1 cellular context compared by ENCODE assay signal in the genomic region with DNA sequence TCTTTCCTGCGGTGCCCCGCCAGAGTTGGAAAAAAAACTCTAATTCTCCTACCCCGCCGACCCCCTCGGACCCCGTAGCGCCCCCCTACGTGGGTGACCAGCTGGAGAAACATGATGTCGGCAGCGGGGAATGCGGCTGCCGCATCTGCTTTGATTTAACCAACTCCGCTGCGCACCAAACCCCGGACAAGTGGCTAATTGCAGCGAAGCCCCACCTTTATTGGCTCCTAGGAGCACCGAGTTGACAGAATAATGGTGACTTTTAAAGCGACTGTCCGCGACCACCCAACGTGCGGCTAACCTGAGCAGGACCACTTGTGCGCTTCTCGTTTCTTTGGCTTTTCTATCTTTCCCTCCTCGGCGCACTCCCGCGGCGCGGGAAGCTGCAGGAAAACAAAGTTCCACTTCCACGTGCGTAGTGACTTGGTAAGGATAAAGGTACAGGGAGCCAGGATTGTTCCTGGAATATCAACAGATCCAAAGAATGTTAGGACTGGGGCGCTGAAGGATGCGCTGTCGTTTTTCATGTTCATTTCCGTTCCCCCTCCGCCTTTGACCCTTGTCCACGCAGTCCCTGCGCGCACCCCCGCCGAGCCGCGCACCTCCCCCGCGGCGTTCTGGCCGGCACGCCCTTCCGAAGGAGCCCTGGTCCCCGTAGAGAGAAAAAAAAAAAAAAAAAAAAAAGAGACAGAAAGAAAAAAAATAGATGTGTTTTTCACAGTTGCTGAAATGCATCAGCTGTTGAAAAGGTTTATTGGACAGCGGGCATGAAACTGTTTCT.
TF ChIP-seq lines count a peak whose summit lies in the region.

No MANE protein-coding gene starts in this region.

TF ChIP-seq in HEK293, 187 proteins besides CTCF, POLR2A, EP300 and RAD21 (continued from another document and continues in another):
- TF ChIP-seq, protein P1, sequence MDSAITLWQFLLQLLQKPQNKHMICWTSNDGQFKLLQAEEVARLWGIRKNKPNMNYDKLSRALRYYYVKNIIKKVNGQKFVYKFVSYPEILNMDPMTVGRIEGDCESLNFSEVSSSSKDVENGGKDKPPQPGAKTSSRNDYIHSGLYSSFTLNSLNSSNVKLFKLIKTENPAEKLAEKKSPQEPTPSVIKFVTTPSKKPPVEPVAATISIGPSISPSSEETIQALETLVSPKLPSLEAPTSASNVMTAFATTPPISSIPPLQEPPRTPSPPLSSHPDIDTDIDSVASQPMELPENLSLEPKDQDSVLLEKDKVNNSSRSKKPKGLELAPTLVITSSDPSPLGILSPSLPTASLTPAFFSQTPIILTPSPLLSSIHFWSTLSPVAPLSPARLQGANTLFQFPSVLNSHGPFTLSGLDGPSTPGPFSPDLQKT (IDR thresholded peaks at IDR 0.05; ENCODE audit: borderline replicate concordance, low read depth, low read length): no peak
- TF ChIP-seq GLI2 (tag by site-specific recombination; IDR thresholded peaks at IDR 0.05; ENCODE audit: borderline replicate concordance, low read depth) (no peak), YY1 (tag by site-specific recombination; IDR thresholded peaks at IDR 0.05) (no peak; the same call in 1 of the 2 replicates), ZNF701 (tag by site-specific recombination; IDR thresholded peaks at IDR 0.05) (no peak), ZSCAN23 (tag by site-specific recombination; IDR thresholded peaks at IDR 0.05) (no peak), ZNF555 (tag by site-specific recombination; conservative IDR thresholded peaks at IDR 0.05) (no peak), ZNF544 (tag by site-specific recombination; IDR thresholded peaks at IDR 0.05) (no peak), ZNF677 (tag by site-specific recombination; IDR thresholded peaks at IDR 0.05) (no peak), YY2 (tag by site-specific recombination; IDR thresholded peaks at IDR 0.05) (no peak), ZNF394 (tag by site-specific recombination; IDR thresholded peaks at IDR 0.05; ENCODE audit: borderline replicate concordance) (no peak), REST (tag by site-specific recombination; IDR thresholded peaks at IDR 0.05) (peak; percentile 50), ZNF302 (tag by site-specific recombination; IDR thresholded peaks at IDR 0.05; ENCODE audit: low read depth) (no peak), ZNF423 (tag by site-specific recombination; IDR thresholded peaks at IDR 0.05) (peak; percentile 51; the same call in 1 of the 2 replicates), ZNF354C (tag by site-specific recombination; IDR thresholded peaks at IDR 0.05; ENCODE audit: borderline replicate concordance, low read depth) (no peak), ZNF274 (IDR thresholded peaks at IDR 0.05; ENCODE audit: low read length) (no peak), ZNF274 (tag by site-specific recombination; IDR thresholded peaks at IDR 0.05; ENCODE audit: borderline replicate concordance) (no peak), ZNF837 (tag by site-specific recombination; IDR thresholded peaks at IDR 0.05) (no peak), ZNF664 (tag by site-specific recombination; IDR thresholded peaks at IDR 0.05) (no peak), ZNF324 (tag by site-specific recombination; IDR thresholded peaks at IDR 0.05) (peak; percentile 69), PRDM1 (tag by site-specific recombination; IDR thresholded peaks at IDR 0.05) (no peak), ZBTB44 (tag by site-specific recombination; IDR thresholded peaks at IDR 0.05) (no peak), ZNF10 (tag by site-specific recombination; IDR thresholded peaks at IDR 0.05) (no peak), REPIN1 (tag by site-specific recombination; IDR thresholded peaks at IDR 0.05; ENCODE audit: low read depth) (0 out of 2 replicates have a peak, but pooled peaks have one; percentile 16), ZNF530 (tag by site-specific recombination; IDR thresholded peaks at IDR 0.05; ENCODE audit: low read depth) (no peak), GLI4 (tag by site-specific recombination; IDR thresholded peaks at IDR 0.05) (no peak), ZNF146 (tag by site-specific recombination; IDR thresholded peaks at IDR 0.05) (no peak), KLF7 (tag by site-specific recombination; IDR thresholded peaks at IDR 0.05; ENCODE audit: borderline replicate concordance) (peak; percentile 88), EGR2 (tag by site-specific recombination; IDR thresholded peaks at IDR 0.05; ENCODE audit: low read depth) (peak; percentile 63), KLF1 (tag by site-specific recombination; IDR thresholded peaks at IDR 0.05) (peak; percentile 66), ZNF2 (tag by site-specific recombination; IDR thresholded peaks at IDR 0.05) (peak; percentile 52; the same call in 1 of the 2 replicates), ZNF704 (tag by site-specific recombination; IDR thresholded peaks at IDR 0.05) (no peak), ZNF391 (tag by site-specific recombination; IDR thresholded peaks at IDR 0.05; ENCODE audit: borderline replicate concordance, low read depth) (no peak), KLF9 (tag by site-specific recombination; IDR thresholded peaks at IDR 0.05; ENCODE audit: low read depth) (peak; percentile 66), ZNF514 (tag by site-specific recombination; IDR thresholded peaks at IDR 0.05) (no peak), ZNF433 (tag by site-specific recombination; IDR thresholded peaks at IDR 0.05; ENCODE audit: low read depth) (no peak), SALL2 (tag by site-specific recombination; IDR thresholded peaks at IDR 0.05; ENCODE audit: borderline replicate concordance) (no peak), ZNF26 (tag by site-specific recombination; IDR thresholded peaks at IDR 0.05) (no peak), HOXA7 (CRISPR knock-in tag; IDR thresholded peaks at IDR 0.05; ENCODE audit: borderline replicate concordance) (no peak)
- TF ChIP-seq, protein P2, sequence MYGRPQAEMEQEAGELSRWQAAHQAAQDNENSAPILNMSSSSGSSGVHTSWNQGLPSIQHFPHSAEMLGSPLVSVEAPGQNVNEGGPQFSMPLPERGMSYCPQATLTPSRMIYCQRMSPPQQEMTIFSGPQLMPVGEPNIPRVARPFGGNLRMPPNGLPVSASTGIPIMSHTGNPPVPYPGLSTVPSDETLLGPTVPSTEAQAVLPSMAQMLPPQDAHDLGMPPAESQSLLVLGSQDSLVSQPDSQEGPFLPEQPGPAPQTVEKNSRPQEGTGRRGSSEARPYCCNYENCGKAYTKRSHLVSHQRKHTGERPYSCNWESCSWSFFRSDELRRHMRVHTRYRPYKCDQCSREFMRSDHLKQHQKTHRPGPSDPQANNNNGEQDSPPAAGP (tag by site-specific recombination; IDR thresholded peaks at IDR 0.05): no peak; the same call in 1 of the 2 replicates
- TF ChIP-seq, protein P3, sequence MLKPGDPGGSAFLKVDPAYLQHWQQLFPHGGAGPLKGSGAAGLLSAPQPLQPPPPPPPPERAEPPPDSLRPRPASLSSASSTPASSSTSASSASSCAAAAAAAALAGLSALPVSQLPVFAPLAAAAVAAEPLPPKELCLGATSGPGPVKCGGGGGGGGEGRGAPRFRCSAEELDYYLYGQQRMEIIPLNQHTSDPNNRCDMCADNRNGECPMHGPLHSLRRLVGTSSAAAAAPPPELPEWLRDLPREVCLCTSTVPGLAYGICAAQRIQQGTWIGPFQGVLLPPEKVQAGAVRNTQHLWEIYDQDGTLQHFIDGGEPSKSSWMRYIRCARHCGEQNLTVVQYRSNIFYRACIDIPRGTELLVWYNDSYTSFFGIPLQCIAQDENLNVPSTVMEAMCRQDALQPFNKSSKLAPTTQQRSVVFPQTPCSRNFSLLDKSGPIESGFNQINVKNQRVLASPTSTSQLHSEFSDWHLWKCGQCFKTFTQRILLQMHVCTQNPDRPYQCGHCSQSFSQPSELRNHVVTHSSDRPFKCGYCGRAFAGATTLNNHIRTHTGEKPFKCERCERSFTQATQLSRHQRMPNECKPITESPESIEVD (tag by site-specific recombination; IDR thresholded peaks at IDR 0.05): no peak
- TF ChIP-seq, protein P4, sequence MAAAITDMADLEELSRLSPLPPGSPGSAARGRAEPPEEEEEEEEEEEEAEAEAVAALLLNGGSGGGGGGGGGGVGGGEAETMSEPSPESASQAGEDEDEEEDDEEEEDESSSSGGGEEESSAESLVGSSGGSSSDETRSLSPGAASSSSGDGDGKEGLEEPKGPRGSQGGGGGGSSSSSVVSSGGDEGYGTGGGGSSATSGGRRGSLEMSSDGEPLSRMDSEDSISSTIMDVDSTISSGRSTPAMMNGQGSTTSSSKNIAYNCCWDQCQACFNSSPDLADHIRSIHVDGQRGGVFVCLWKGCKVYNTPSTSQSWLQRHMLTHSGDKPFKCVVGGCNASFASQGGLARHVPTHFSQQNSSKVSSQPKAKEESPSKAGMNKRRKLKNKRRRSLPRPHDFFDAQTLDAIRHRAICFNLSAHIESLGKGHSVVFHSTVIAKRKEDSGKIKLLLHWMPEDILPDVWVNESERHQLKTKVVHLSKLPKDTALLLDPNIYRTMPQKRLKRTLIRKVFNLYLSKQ (tag by site-specific recombination; IDR thresholded peaks at IDR 0.05; ENCODE audit: borderline replicate concordance): no peak
- TF ChIP-seq, protein P5, sequence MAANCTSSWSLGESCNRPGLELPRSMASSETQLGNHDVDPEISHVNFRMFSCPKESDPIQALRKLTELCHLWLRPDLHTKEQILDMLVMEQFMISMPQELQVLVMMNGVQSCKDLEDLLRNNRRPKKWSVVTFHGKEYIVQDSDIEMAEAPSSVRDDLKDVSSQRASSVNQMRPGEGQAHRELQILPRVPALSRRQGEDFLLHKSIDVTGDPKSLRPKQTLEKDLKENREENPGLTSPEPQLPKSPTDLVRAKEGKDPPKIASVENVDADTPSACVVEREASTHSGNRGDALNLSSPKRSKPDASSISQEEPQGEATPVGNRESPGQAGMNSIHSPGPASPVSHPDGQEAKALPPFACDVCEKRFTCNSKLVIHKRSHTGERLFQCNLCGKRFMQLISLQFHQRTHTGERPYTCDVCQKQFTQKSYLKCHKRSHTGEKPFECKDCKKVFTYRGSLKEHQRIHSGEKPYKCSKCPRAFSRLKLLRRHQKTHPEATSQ (tag by site-specific recombination; IDR thresholded peaks at IDR 0.05): no peak
- TF ChIP-seq, protein P6, sequence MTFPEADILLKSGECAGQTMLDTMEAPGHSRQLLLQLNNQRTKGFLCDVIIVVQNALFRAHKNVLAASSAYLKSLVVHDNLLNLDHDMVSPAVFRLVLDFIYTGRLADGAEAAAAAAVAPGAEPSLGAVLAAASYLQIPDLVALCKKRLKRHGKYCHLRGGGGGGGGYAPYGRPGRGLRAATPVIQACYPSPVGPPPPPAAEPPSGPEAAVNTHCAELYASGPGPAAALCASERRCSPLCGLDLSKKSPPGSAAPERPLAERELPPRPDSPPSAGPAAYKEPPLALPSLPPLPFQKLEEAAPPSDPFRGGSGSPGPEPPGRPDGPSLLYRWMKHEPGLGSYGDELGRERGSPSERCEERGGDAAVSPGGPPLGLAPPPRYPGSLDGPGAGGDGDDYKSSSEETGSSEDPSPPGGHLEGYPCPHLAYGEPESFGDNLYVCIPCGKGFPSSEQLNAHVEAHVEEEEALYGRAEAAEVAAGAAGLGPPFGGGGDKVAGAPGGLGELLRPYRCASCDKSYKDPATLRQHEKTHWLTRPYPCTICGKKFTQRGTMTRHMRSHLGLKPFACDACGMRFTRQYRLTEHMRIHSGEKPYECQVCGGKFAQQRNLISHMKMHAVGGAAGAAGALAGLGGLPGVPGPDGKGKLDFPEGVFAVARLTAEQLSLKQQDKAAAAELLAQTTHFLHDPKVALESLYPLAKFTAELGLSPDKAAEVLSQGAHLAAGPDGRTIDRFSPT (tag by site-specific recombination; IDR thresholded peaks at IDR 0.05): no peak
